In the genomic region with DNA sequence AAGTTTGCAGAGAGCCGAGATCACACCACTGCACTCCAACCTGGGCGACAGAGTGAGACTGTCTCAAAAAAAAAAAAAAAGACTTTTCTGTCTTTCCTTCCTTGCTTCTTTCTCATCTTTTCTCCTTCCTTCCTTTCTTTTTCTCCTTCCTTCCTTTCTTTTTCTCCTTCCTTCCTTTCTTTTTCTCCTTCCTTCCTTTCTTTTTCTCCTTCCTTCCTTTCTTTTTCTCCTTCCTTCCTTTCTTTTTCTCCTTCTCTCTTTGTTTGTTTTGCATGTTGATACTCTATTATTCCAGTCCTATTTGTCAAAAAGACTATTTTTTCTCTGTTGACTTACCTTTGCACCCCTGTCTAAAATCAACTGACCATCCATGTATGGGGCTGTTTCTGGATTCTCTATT, we compare ENCODE assay signal across 1 cellular context. TPM values are rescaled to one million over a fixed set of nuclear protein-coding genes. Genes with fewer than 3 reads are reported as not detected.
"Had no signal": no experiment of that assay in that cellular context is flagged by ENCODE, and none has a peak within 500 bp of the region (broad histone marks: within the 10 kb centered on the region; RNA-seq: fewer than 3 reads in every experiment).

No MANE protein-coding gene starts in this region.

RNA-seq across cellular contexts. Expression of gene MYO7B, which starts 36.9 kb away (rescaled TPM):
- total RNA-seq: vagina had no signal
